ENCODE assay signal across 34 cellular contexts in the genomic region with DNA sequence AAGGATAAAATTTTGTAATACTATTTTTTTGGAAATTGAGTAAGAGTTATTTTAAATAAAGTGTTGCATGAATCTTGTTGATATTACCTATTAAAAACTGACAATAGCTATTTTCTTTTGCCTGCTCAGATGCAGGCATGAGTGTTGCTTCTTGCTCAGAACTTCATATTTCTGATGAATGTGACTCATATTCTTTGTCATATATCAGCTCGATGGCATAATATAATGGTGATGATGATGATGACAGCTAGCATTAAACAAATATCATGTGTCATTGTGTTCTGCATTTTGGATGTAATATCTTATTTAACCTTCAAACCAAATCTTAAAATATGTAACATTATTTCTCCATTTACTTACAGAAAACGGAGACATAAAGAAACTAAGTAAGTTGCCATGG.
"Had no signal": no experiment of that assay in that cellular context is flagged by ENCODE, and none has a peak within 500 bp of the region (broad histone marks: within the 10 kb centered on the region; RNA-seq: fewer than 3 reads in every experiment).

No MANE protein-coding gene starts in this region.

- H3K4me3 ChIP-seq: adrenal gland, body of pancreas, breast epithelium had no signal

- H3K36me3 ChIP-seq: adrenal gland, brain microvascular endothelial cell, breast epithelium had no signal

- H3K27me3 ChIP-seq: adrenal gland, body of pancreas, brain microvascular endothelial cell, breast epithelium had no signal

- H3K4me1 ChIP-seq: adrenal gland, body of pancreas, breast epithelium had no signal

- DNase-seq: activated B cell treated with CpG ODN at 0.5 μM for 24 hours; activated CD4-positive, alpha-beta memory T cell treated with anti-CD3 and anti-CD28 coated beads for 36 hours; activated CD4-positive, alpha-beta T cell treated with anti-CD3 and anti-CD28 coated beads for 4 hours; activated CD4-positive, alpha-beta T cell treated with anti-CD3 and anti-CD28 coated beads, Interleukin-2, amount 10 ng/mL, durations not matched to agents 24 days and 14 days; activated CD4-positive, alpha-beta T cell treated with anti-CD3 and anti-CD28 coated beads, Interleukin-2, amount 50 U/mL, for 1 hour; activated CD4-positive, alpha-beta T cell treated with anti-CD3 and anti-CD28 coated beads, Interleukin-2, amount 50 U/mL, for 4 hours; activated CD4-positive, CD25-positive, alpha-beta regulatory T cell treated with anti-CD3 and anti-CD28 coated beads, Interleukin-2, amount 50 U/mL, for 72 hours; activated CD8-positive, alpha-beta memory T cell treated with anti-CD3 and anti-CD28 coated beads, Interleukin-2, amount 50 U/mL, for 4 hours; activated CD8-positive, alpha-beta T cell treated with anti-CD3 and anti-CD28 coated beads for 36 hours; activated effector memory CD4-positive, alpha-beta T cell treated with anti-CD3 and anti-CD28 coated beads, Interleukin-2, amount 50 U/mL, for 16 hours; activated gamma-delta T cell treated with Interleukin-2 at 50 U/mL for 16 hours; activated naive CD4-positive, alpha-beta T cell; activated naive CD4-positive, alpha-beta T cell treated with anti-CD3 and anti-CD28 coated beads for 36 hours; activated naive CD4-positive, alpha-beta T cell treated with anti-CD3 and anti-CD28 coated beads, Interleukin-2, amount 50 U/mL, for 16 hours; activated naive CD8-positive, alpha-beta T cell treated with anti-CD3 and anti-CD28 coated beads for 36 hours; activated T-cell treated with anti-CD3 and anti-CD28 coated beads for 4 hours; activated T-cell treated with anti-CD3 and anti-CD28 coated beads, Interleukin-2, amount 50 U/mL, for 1 hour; activated T-cell treated with anti-CD3 and anti-CD28 coated beads, Interleukin-2, amount 50 U/mL, for 4 hours; activated T-cell treated with anti-CD3 and anti-CD28 coated beads, Interleukin-2, amount 50 U/mL, for 72 hours; adrenal gland; amniotic stem cell; aorta; body of pancreas; brain microvascular endothelial cell; central memory CD4-positive, alpha-beta T cell; T-helper 2 cell; T-helper 9 cell had no signal

- H3K27ac ChIP-seq: adrenal gland, body of pancreas, brain microvascular endothelial cell, breast epithelium, VCaP had no signal

- H3K9me3 ChIP-seq: adrenal gland, body of pancreas, breast epithelium had no signal

- FAIRE-seq: astrocyte, colon, TTC549 had no signal

- ATAC-seq: activated CD8-positive, alpha-beta T cell treated with anti-CD3 and anti-CD28 coated beads for 36 hours; activated naive CD4-positive, alpha-beta T cell treated with anti-CD3 and anti-CD28 coated beads, Interleukin-2, amount 50 U/mL, for 72 hours; activated T-cell treated with anti-CD3 and anti-CD28 coated beads, Interleukin-2, amount 50 U/mL, for 4 hours; activated T-cell treated with anti-CD3 and anti-CD28 coated beads, Interleukin-2, amount 50 U/mL, for 72 hours; activated T-helper 17 cell treated with anti-CD3 and anti-CD28 coated beads, Interleukin-2, amount 50 U/mL, for 72 hours; body of pancreas had no signal
